ENCODE assay signal across 8 cellular contexts in genomic region chr2:40450066-40450841, GRCh38. TPM values are rescaled to one million over a fixed set of nuclear protein-coding genes. Genes with fewer than 3 reads are reported as not detected.
DNase-seq lines count a peak whose midpoint lies in the region; ATAC-seq and TF ChIP-seq lines count a peak whose summit lies in the region.

No MANE protein-coding gene starts in this region.

- DNase-seq in NCI-H187 (lab: John Stamatoyannopoulos, UW) (peak; percentile 25 to 75), NCI-H187 treated with DMSO at 0.1 percent for 48 hours (lab: John Stamatoyannopoulos, UW) (no peak), NCI-H774 (lab: John Stamatoyannopoulos, UW) (peak; percentile 9), coronary artery (ENCODE audit: low spot score) (no peak), uterus (peak in 1 of 2 donors; percentile 37), amniotic stem cell (lab: John Stamatoyannopoulos, UW) (no peak), body of pancreas (no peak)

- TF ChIP-seq POLR2A in uterus (IDR thresholded peaks at IDR 0.05) (no peak), body of pancreas (IDR thresholded peaks at IDR 0.05) (no peak)

- H3K27ac ChIP-seq in coronary artery: peak overlapping the region in 1 of 2 donors; percentile 85
- peak overlapping the region; percentile 10 to 35 for H3K27ac ChIP-seq in mucosa of rectum (ENCODE audit: low read depth in 2 of 2, low read length in 2 of 2)
- H3K27ac ChIP-seq in uterus: peak overlapping the region; percentile 92 to 99
- peak overlapping the region in 1 of 4 donors; percentile 4 for H3K27ac ChIP-seq in body of pancreas

- H3K27me3 ChIP-seq in mucosa of rectum (ENCODE audit: control insufficient read depth in 2 of 2, insufficient read depth in 2 of 2, low read length in 2 of 2) (no peaks in the 10 kb centered on the region), uterus (no peaks in the 10 kb centered on the region), body of pancreas (peaks cover 0 to 4% of the 10 kb centered on the region in 2 donors)

- ATAC-seq in body of pancreas: no peak

- H3K4me3 ChIP-seq in coronary artery: peak overlapping the region; percentile 78
- H3K4me3 ChIP-seq in mucosa of rectum (ENCODE audit: low read length in 2 of 2): peak overlapping the region; percentile 69 to 73
- H3K4me3 ChIP-seq in uterus: peak overlapping the region; percentile 58 to 68
- H3K4me3 ChIP-seq in body of pancreas: no peak overlapping the region

- intact Hi-C loops in uterus (cut with DNase I; ENCODE audit: low total_unique reads) (no loop called here), body of pancreas (cut with DNase I) (no loop called here)

- no peaks in the 10 kb centered on the region for H3K36me3 ChIP-seq in mucosa of rectum (ENCODE audit: control insufficient read depth in 2 of 2, insufficient read depth in 2 of 2, low read length in 2 of 2)
- H3K36me3 ChIP-seq in uterus: no peaks in the 10 kb centered on the region
- H3K36me3 ChIP-seq in body of pancreas (replicated peaks in 1 of 2; ENCODE audit: insufficient read depth in 1 of 2, low read depth in 2 of 2): no peaks in the 10 kb centered on the region

- WGBS in body of pancreas, 2 donors: 14 to 32% methylated on average over 14 of the region's 14 CpGs

- no peak overlapping the region for H3K9ac ChIP-seq in mucosa of rectum (ENCODE audit: low read depth in 1 of 2, low read length in 2 of 2)

- H3K4me1 ChIP-seq in mucosa of rectum (ENCODE audit: control insufficient read depth in 2 of 2, insufficient read depth in 2 of 2, low read length in 2 of 2): no peaks in the 10 kb centered on the region
- H3K4me1 ChIP-seq in uterus: no peaks in the 10 kb centered on the region
- H3K4me1 ChIP-seq in body of pancreas: peaks cover 5% of the 10 kb centered on the region

- no peak for TF ChIP-seq CTCF in coronary artery (IDR thresholded peaks at IDR 0.05)
- TF ChIP-seq CTCF in uterus (IDR thresholded peaks at IDR 0.05): peak in 3 of 4 experiments; percentile 5 to 40 (median 16)
- no peak for TF ChIP-seq CTCF in body of pancreas (IDR thresholded peaks at IDR 0.05)

- no peaks in the 10 kb centered on the region for H3K9me3 ChIP-seq in mucosa of rectum (ENCODE audit: control insufficient read depth in 2 of 2, low read length in 2 of 2)
- H3K9me3 ChIP-seq in uterus: no peaks in the 10 kb centered on the region
- no peaks in the 10 kb centered on the region for H3K9me3 ChIP-seq in body of pancreas

RNA-seq across cellular contexts. Expression of gene SLC8A1, which starts 1.6 kb away (rescaled TPM):
- 100 to 1,000 TPM in 3 of 4 donors, 10 to 100 TPM in 1; 61.2 to 257 (median 140) TPM for total RNA-seq in uterus
- 1 to 10 TPM in 1 of 2 donors, under 1 TPM in 1; 0.66 to 7.8 TPM for total RNA-seq in body of pancreas

Comparison
In these comparisons a context has a peak if more than half of its experiments do, and no peak if none do; other contexts are left out.
1. DNase-seq: peak in NCI-H187 (2 of 2) and NCI-H774 (single experiment); none in NCI-H187 treated with DMSO at 0.1 percent for 48 hours (single experiment), coronary artery (single experiment), amniotic stem cell (single experiment) and body of pancreas (0 of 4).
2. H3K4me3 ChIP-seq: peak in coronary artery (single experiment), mucosa of rectum (2 of 2) and uterus (2 of 2); none in body of pancreas (0 of 2).
3. CTCF ChIP-seq: peak in uterus (3 of 4); none in coronary artery (single experiment) and body of pancreas (0 of 7).
4. RNA of gene SLC8A1, which starts 1.6 kb away (total RNA-seq): 61.2 to 257 TPM in uterus; 0.66 to 7.8 TPM in body of pancreas; every median in the first group is over 4 times any median in the second.